In genomic region chr15:56919708-56920637, GRCh38 we compare ENCODE assay signal across 1 cellular context.
TF ChIP-seq lines count a peak whose summit lies in the region.

No MANE protein-coding gene starts in this region.

TF ChIP-seq in HepG2, 621 proteins besides CTCF, POLR2A, EP300 and RAD21 (continued from another document and continues in another):
- TF ChIP-seq, protein P1, sequence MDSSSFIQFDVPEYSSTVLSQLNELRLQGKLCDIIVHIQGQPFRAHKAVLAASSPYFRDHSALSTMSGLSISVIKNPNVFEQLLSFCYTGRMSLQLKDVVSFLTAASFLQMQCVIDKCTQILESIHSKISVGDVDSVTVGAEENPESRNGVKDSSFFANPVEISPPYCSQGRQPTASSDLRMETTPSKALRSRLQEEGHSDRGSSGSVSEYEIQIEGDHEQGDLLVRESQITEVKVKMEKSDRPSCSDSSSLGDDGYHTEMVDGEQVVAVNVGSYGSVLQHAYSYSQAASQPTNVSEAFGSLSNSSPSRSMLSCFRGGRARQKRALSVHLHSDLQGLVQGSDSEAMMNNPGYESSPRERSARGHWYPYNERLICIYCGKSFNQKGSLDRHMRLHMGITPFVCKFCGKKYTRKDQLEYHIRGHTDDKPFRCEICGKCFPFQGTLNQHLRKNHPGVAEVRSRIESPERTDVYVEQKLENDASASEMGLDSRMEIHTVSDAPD (CRISPR knock-in tag; IDR thresholded peaks at IDR 0.05): no peak
- no peak for TF ChIP-seq HES4 (CRISPR knock-in tag; IDR thresholded peaks at IDR 0.05; ENCODE audit: borderline replicate concordance)
- TF ChIP-seq ZC3H4 (CRISPR knock-in tag; IDR thresholded peaks at IDR 0.05; ENCODE audit: borderline replicate concordance): no peak
- TF ChIP-seq, protein P2, sequence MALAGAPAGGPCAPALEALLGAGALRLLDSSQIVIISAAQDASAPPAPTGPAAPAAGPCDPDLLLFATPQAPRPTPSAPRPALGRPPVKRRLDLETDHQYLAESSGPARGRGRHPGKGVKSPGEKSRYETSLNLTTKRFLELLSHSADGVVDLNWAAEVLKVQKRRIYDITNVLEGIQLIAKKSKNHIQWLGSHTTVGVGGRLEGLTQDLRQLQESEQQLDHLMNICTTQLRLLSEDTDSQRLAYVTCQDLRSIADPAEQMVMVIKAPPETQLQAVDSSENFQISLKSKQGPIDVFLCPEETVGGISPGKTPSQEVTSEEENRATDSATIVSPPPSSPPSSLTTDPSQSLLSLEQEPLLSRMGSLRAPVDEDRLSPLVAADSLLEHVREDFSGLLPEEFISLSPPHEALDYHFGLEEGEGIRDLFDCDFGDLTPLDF (CRISPR knock-in tag; IDR thresholded peaks at IDR 0.05): no peak
- no peak for TF ChIP-seq SETDB1 (CRISPR knock-in tag; IDR thresholded peaks at IDR 0.05; ENCODE audit: borderline replicate concordance)
- TF ChIP-seq, protein P3, sequence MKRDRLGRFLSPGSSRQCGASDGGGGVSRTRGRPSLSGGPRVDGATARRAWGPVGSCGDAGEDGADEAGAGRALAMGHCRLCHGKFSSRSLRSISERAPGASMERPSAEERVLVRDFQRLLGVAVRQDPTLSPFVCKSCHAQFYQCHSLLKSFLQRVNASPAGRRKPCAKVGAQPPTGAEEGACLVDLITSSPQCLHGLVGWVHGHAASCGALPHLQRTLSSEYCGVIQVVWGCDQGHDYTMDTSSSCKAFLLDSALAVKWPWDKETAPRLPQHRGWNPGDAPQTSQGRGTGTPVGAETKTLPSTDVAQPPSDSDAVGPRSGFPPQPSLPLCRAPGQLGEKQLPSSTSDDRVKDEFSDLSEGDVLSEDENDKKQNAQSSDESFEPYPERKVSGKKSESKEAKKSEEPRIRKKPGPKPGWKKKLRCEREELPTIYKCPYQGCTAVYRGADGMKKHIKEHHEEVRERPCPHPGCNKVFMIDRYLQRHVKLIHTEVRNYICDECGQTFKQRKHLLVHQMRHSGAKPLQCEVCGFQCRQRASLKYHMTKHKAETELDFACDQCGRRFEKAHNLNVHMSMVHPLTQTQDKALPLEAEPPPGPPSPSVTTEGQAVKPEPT (CRISPR knock-in tag; IDR thresholded peaks at IDR 0.05; ENCODE audit: low read depth): no peak
- no peak for TF ChIP-seq ZNF709 (CRISPR knock-in tag; IDR thresholded peaks at IDR 0.05)
- TF ChIP-seq, protein P4, sequence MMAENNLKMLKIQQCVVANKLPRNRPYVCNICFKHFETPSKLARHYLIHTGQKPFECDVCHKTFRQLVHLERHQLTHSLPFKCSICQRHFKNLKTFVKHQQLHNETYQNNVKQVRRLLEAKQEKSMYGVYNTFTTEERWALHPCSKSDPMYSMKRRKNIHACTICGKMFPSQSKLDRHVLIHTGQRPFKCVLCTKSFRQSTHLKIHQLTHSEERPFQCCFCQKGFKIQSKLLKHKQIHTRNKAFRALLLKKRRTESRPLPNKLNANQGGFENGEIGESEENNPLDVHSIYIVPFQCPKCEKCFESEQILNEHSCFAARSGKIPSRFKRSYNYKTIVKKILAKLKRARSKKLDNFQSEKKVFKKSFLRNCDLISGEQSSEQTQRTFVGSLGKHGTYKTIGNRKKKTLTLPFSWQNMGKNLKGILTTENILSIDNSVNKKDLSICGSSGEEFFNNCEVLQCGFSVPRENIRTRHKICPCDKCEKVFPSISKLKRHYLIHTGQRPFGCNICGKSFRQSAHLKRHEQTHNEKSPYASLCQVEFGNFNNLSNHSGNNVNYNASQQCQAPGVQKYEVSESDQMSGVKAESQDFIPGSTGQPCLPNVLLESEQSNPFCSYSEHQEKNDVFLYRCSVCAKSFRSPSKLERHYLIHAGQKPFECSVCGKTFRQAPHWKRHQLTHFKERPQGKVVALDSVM (CRISPR knock-in tag; IDR thresholded peaks at IDR 0.05): no peak
- no peak for TF ChIP-seq KDM4B (CRISPR knock-in tag; IDR thresholded peaks at IDR 0.05)
- TF ChIP-seq SP140L (CRISPR knock-in tag; IDR thresholded peaks at IDR 0.05; ENCODE audit: borderline replicate concordance): no peak
- TF ChIP-seq CEBPB (IDR thresholded peaks at IDR 0.05; ENCODE audit: borderline replicate concordance, low read depth, low read length): peak; percentile 77; the same call in 1 of the 2 replicates
- no peak for TF ChIP-seq HNF4G (IDR thresholded peaks at IDR 0.05; ENCODE audit: borderline replicate concordance, low read depth, low read length)
- no peak for TF ChIP-seq HNF4G (CRISPR knock-in tag; IDR thresholded peaks at IDR 0.05; ENCODE audit: borderline replicate concordance, low read depth)
- TF ChIP-seq ZNF569 (CRISPR knock-in tag; IDR thresholded peaks at IDR 0.05; ENCODE audit: borderline replicate concordance): no peak
- TF ChIP-seq SRY (CRISPR knock-in tag; IDR thresholded peaks at IDR 0.05): no peak
- TF ChIP-seq RCOR2 (CRISPR knock-in tag; IDR thresholded peaks at IDR 0.05): no peak
- no peak for TF ChIP-seq ZNF720 (CRISPR knock-in tag; IDR thresholded peaks at IDR 0.05)
- TF ChIP-seq MAF1 (CRISPR knock-in tag; IDR thresholded peaks at IDR 0.05; ENCODE audit: borderline replicate concordance): no peak
- TF ChIP-seq ZNF30 (CRISPR knock-in tag; IDR thresholded peaks at IDR 0.05): no peak
- TF ChIP-seq SOX6 (IDR thresholded peaks at IDR 0.05): no peak
- 0 out of 2 replicates have a peak, but pooled peaks have one; percentile 43 for TF ChIP-seq SOX6 (CRISPR knock-in tag; IDR thresholded peaks at IDR 0.05)
- peak; percentile 52; the same call in 1 of the 2 replicates for TF ChIP-seq ARID4A (CRISPR knock-in tag; IDR thresholded peaks at IDR 0.05; ENCODE audit: borderline replicate concordance)
- TF ChIP-seq KDM3A (CRISPR knock-in tag; IDR thresholded peaks at IDR 0.05; ENCODE audit: low read depth): no peak
- TF ChIP-seq DMAP1 (CRISPR knock-in tag; IDR thresholded peaks at IDR 0.05): no peak
- TF ChIP-seq TP53 (CRISPR knock-in tag; conservative IDR thresholded peaks at IDR 0.05): no peak
- TF ChIP-seq, protein P5, sequence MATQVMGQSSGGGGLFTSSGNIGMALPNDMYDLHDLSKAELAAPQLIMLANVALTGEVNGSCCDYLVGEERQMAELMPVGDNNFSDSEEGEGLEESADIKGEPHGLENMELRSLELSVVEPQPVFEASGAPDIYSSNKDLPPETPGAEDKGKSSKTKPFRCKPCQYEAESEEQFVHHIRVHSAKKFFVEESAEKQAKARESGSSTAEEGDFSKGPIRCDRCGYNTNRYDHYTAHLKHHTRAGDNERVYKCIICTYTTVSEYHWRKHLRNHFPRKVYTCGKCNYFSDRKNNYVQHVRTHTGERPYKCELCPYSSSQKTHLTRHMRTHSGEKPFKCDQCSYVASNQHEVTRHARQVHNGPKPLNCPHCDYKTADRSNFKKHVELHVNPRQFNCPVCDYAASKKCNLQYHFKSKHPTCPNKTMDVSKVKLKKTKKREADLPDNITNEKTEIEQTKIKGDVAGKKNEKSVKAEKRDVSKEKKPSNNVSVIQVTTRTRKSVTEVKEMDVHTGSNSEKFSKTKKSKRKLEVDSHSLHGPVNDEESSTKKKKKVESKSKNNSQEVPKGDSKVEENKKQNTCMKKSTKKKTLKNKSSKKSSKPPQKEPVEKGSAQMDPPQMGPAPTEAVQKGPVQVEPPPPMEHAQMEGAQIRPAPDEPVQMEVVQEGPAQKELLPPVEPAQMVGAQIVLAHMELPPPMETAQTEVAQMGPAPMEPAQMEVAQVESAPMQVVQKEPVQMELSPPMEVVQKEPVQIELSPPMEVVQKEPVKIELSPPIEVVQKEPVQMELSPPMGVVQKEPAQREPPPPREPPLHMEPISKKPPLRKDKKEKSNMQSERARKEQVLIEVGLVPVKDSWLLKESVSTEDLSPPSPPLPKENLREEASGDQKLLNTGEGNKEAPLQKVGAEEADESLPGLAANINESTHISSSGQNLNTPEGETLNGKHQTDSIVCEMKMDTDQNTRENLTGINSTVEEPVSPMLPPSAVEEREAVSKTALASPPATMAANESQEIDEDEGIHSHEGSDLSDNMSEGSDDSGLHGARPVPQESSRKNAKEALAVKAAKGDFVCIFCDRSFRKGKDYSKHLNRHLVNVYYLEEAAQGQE (IDR thresholded peaks at IDR 0.05; ENCODE audit: borderline replicate concordance in 1 of 2, low read depth in 1 of 2, low read length in 2 of 2): no peak
- no peak for TF ChIP-seq ZNF383 (CRISPR knock-in tag; IDR thresholded peaks at IDR 0.05; ENCODE audit: borderline replicate concordance)
- TF ChIP-seq CAMTA2 (CRISPR knock-in tag; IDR thresholded peaks at IDR 0.05; ENCODE audit: borderline replicate concordance): no peak
- TF ChIP-seq PAF1 (CRISPR knock-in tag; IDR thresholded peaks at IDR 0.05): no peak
- no peak for TF ChIP-seq PHF21A (CRISPR knock-in tag; IDR thresholded peaks at IDR 0.05)
- TF ChIP-seq, protein P6, sequence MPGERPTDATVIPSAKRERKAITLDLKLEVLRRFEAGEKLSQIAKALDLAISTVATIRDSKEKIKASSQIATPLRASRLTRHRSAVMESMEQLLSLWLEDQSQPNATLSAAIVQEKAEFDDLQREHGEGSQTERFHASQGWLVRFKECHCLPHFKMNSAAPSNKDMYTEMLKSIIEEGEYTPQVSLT (CRISPR knock-in tag; IDR thresholded peaks at IDR 0.05; ENCODE audit: borderline replicate concordance, low read depth): no peak
- peak; percentile 75 for TF ChIP-seq CEBPG (CRISPR knock-in tag; IDR thresholded peaks at IDR 0.05)
- TF ChIP-seq MXD1 (CRISPR knock-in tag; IDR thresholded peaks at IDR 0.05): peak; percentile 56; the same call in 1 of the 2 replicates
- 0 out of 2 replicates have a peak, but pooled peaks have one; percentile 61 for TF ChIP-seq ZNF501 (CRISPR knock-in tag; IDR thresholded peaks at IDR 0.05)
- no peak for TF ChIP-seq ZNF292 (CRISPR knock-in tag; IDR thresholded peaks at IDR 0.05; ENCODE audit: borderline replicate concordance, low read depth)
- no peak for TF ChIP-seq THAP11 (CRISPR knock-in tag; IDR thresholded peaks at IDR 0.05)
- no peak for TF ChIP-seq ZSCAN21 (CRISPR knock-in tag; IDR thresholded peaks at IDR 0.05; ENCODE audit: borderline replicate concordance)
- no peak for TF ChIP-seq GTF2F1 (IDR thresholded peaks at IDR 0.05; ENCODE audit: low read length)
- no peak; the same call in 1 of the 2 replicates for TF ChIP-seq KDM2A (CRISPR knock-in tag; IDR thresholded peaks at IDR 0.05; ENCODE audit: borderline replicate concordance, low read depth)
- TF ChIP-seq, protein P7, sequence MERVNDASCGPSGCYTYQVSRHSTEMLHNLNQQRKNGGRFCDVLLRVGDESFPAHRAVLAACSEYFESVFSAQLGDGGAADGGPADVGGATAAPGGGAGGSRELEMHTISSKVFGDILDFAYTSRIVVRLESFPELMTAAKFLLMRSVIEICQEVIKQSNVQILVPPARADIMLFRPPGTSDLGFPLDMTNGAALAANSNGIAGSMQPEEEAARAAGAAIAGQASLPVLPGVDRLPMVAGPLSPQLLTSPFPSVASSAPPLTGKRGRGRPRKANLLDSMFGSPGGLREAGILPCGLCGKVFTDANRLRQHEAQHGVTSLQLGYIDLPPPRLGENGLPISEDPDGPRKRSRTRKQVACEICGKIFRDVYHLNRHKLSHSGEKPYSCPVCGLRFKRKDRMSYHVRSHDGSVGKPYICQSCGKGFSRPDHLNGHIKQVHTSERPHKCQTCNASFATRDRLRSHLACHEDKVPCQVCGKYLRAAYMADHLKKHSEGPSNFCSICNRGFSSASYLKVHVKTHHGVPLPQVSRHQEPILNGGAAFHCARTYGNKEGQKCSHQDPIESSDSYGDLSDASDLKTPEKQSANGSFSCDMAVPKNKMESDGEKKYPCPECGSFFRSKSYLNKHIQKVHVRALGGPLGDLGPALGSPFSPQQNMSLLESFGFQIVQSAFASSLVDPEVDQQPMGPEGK (CRISPR knock-in tag; IDR thresholded peaks at IDR 0.05): no peak
- TF ChIP-seq, protein P8, sequence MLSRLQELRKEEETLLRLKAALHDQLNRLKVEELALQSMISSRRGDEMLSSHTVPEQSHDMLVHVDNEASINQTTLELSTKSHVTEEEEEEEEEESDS (CRISPR knock-in tag; IDR thresholded peaks at IDR 0.05; ENCODE audit: borderline replicate concordance): no peak
- no peak for TF ChIP-seq RFXANK (CRISPR knock-in tag; IDR thresholded peaks at IDR 0.05)
- TF ChIP-seq ZNF431 (CRISPR knock-in tag; IDR thresholded peaks at IDR 0.05; ENCODE audit: borderline replicate concordance, low read depth): no peak
- TF ChIP-seq ISL2 (CRISPR knock-in tag; IDR thresholded peaks at IDR 0.05): no peak
- TF ChIP-seq ZZZ3 (CRISPR knock-in tag; IDR thresholded peaks at IDR 0.05; ENCODE audit: borderline replicate concordance): no peak
- no peak for TF ChIP-seq FOSL1 (CRISPR knock-in tag; IDR thresholded peaks at IDR 0.05; ENCODE audit: borderline replicate concordance)
